8 cellular contexts compared by ENCODE assay signal in genomic region chr3:189961525-189962161, GRCh38.
A peak's percentile ranks its signal among the peaks of the same experiment; 100 is the strongest.
DNase-seq lines count a peak whose midpoint lies in the region; ATAC-seq and TF ChIP-seq lines count a peak whose summit lies in the region.

No MANE protein-coding gene starts in this region.

- intact Hi-C loops in dorsolateral prefrontal cortex (cut with DNase I), result loop anchor here (2.0 to 10.0 kb wide), 5 partner anchors 113 to 363 kb away; partner anchors contain the start of genes CLDN1 (in 2 of the 2) and P3H2 (in 1 of the 2)

- no peaks in the 10 kb centered on the region for H3K27me3 ChIP-seq in CD4-positive, CD25-positive, alpha-beta regulatory T cell (ENCODE audit: control insufficient read depth, insufficient read depth, low read length)
- H3K27me3 ChIP-seq in dorsolateral prefrontal cortex (no peaks in the 10 kb centered on the region), lung (ENCODE audit: control insufficient read depth, insufficient read depth) (no peaks in the 10 kb centered on the region)

- no peaks in the 10 kb centered on the region for H3K4me1 ChIP-seq in CD4-positive, CD25-positive, alpha-beta regulatory T cell (ENCODE audit: control insufficient read depth, insufficient read depth, low read length, poor library complexity, severe bottlenecking)
- H3K4me1 ChIP-seq in lung (ENCODE audit: control insufficient read depth in 2 of 2, insufficient read depth in 2 of 2, low read length in 2 of 2), result no peaks in the 10 kb centered on the region

- no peak overlapping the region for H3K4me3 ChIP-seq in CD4-positive, CD25-positive, alpha-beta regulatory T cell (ENCODE audit: low read depth, low read length)
- H3K4me3 ChIP-seq in dorsolateral prefrontal cortex (peak overlapping the region in 1 of 59 donors; percentile 6), lung (no peak overlapping the region)

- H3K9me3 ChIP-seq in CD4-positive, CD25-positive, alpha-beta regulatory T cell (ENCODE audit: control insufficient read depth in 2 of 2, low read length in 2 of 2), result no peaks in the 10 kb centered on the region
- no peaks in the 10 kb centered on the region for H3K9me3 ChIP-seq in lung (ENCODE audit: control insufficient read depth in 2 of 2, insufficient read depth in 1 of 2, low read length in 1 of 2)

- H3K27me3 Mint-ChIP-seq in CD4-positive, CD25-positive, alpha-beta regulatory T cell, result peaks cover 42% of the 10 kb centered on the region

- no peak overlapping the region for H3K27ac Mint-ChIP-seq in CD4-positive, CD25-positive, alpha-beta regulatory T cell

- peak; percentile 32 to 65 (median 41) for DNase-seq in CD4-positive, CD25-positive, alpha-beta regulatory T cell
- DNase-seq in NCI-H69 (lab: John Stamatoyannopoulos, UW) (peak; percentile 87), dorsolateral prefrontal cortex (peak; percentile 40 to 85 (median 78)), lung (ENCODE audit: low spot score) (peak; percentile 73)
- DNase-seq in activated CD4-positive, alpha-beta T cell treated with anti-CD3 and anti-CD28 coated beads, Interleukin-2, amount 50 U/mL, for 1 hour, result peak; percentile 57
- DNase-seq in stimulated activated CD8-positive, alpha-beta memory T cell treated with anti-CD3 and anti-CD28 coated beads, Interleukin-15, amount 100 ng/mL, for 1 hour (ENCODE audit: low read depth), result peak; percentile 35

- peaks cover 0 to 3% (median 2%) of the 10 kb centered on the region in 4 donors for H3K4me1 Mint-ChIP-seq in CD4-positive, CD25-positive, alpha-beta regulatory T cell

- no peak overlapping the region for H3K27ac ChIP-seq in CD4-positive, CD25-positive, alpha-beta regulatory T cell (ENCODE audit: insufficient read depth, low read length, poor library complexity, severe bottlenecking)
- H3K27ac ChIP-seq in dorsolateral prefrontal cortex (peak overlapping the region in 49 of 59 donors; percentile 0 to 90 (median 68)), lung (ENCODE audit: low read depth in 1 of 2, low read length in 1 of 2) (no peak overlapping the region)

- no peak overlapping the region for H3K4me3 Mint-ChIP-seq in CD4-positive, CD25-positive, alpha-beta regulatory T cell

- no peaks in the 10 kb centered on the region for H3K36me3 ChIP-seq in CD4-positive, CD25-positive, alpha-beta regulatory T cell (ENCODE audit: control insufficient read depth, insufficient read depth, low read length)
- peaks cover 0 to 1% of the 10 kb centered on the region in 2 donors for H3K36me3 ChIP-seq in lung (ENCODE audit: control insufficient read depth in 2 of 2, insufficient read depth in 2 of 2, low read length in 2 of 2)

- TF ChIP-seq CTCF in dorsolateral prefrontal cortex (IDR thresholded peaks at IDR 0.05 in 54 of 56, conservative IDR thresholded peaks at IDR 0.05 in 2 of 56; ENCODE audit: low read depth in 1 of 56, partially characterized antibody in 56 of 56) (peak; percentile 86 to 99 (median 96)), lung (IDR thresholded peaks at IDR 0.05; ENCODE audit: control extremely low read depth, extremely low read depth) (peak; percentile 82)

- no peaks in the 10 kb centered on the region for H3K36me3 Mint-ChIP-seq in CD4-positive, CD25-positive, alpha-beta regulatory T cell

- ATAC-seq in CD4-positive, CD25-positive, alpha-beta regulatory T cell (ENCODE audit: low read depth in 2 of 2), result peak; percentile 58 to 80
- ATAC-seq in GM19452 (IDR thresholded peaks at IDR 0.05; ENCODE audit: unreplicated experiment), result peak; percentile 61
- ATAC-seq in HG03571 (IDR thresholded peaks at IDR 0.05; ENCODE audit: unreplicated experiment), result peak; percentile 80
- ATAC-seq in lung (ENCODE audit: insufficient read depth, low FRiP score), result peak; percentile 86

- 4 to 5% methylated on average over 8 of the region's 8 CpGs for whole genome bisulfite sequencing in lung, 2 donors

- no peaks in the 10 kb centered on the region for H3K9me3 Mint-ChIP-seq in CD4-positive, CD25-positive, alpha-beta regulatory T cell

Comparison
In these comparisons a context has a peak if more than half of its experiments do, and no peak if none do; other contexts are left out.
1. DNase-seq: peak in every context shown above with its lines; median percentile 87 in NCI-H69; 78 in dorsolateral prefrontal cortex; 73 in lung; 57 in activated CD4-positive, alpha-beta T cell treated with anti-CD3 and anti-CD28 coated beads, Interleukin-2, amount 50 U/mL, for 1 hour; 41 in CD4-positive, CD25-positive, alpha-beta regulatory T cell; 35 in stimulated activated CD8-positive, alpha-beta memory T cell treated with anti-CD3 and anti-CD28 coated beads, Interleukin-15, amount 100 ng/mL, for 1 hour.
2. H3K27ac ChIP-seq: peak in dorsolateral prefrontal cortex (49 of 59); none in CD4-positive, CD25-positive, alpha-beta regulatory T cell (single experiment) and lung (0 of 2).
3. Peak in every context shown above with its lines, with median percentiles within 50 percentile points of each other: ATAC-seq.